Comparison of ENCODE assay signal across 7 cellular contexts in the genomic region with DNA sequence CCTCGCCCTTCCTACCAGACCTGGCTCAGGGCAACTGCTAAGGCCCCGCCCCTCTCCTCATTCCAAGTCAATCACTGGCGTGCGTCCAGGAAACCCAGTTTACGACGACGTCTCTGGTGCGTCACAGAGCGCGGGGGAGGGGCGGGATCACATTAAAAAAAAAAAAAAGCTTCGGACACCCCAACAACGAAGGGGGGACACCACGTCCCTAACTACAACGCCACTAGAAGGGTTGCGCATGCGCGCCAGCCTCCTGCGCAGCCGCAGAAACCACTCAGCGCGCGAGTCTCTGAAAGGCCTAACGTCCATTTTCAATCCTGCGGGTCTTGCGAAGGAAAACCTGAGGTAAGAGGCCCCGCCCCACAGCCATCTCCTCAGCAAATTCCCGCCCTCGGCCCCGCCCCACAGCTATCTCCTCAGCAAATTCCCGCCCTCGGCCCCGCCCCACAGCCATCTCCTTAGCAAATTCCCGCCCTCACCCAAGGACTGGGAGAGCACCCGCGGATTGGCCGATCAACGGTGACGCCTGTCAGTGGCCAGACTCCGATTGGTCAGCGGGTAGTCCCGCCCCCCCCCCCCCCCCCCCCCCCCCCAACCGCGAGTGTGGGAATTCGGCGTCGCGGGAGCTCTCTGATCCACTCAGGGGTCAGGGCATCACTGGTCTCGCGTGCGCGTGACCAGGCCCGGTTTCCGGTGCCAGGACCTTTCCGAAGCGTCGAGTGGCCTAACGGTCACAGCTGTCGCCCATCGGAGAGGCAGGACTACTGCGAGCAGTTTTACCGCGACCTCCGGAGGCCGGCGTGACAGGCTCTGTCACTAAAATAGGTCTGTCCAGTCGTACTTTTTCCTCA. TPM values are rescaled to one million over a fixed set of nuclear protein-coding genes. Genes with fewer than 3 reads are reported as not detected.
A peak's percentile ranks its signal among the peaks of the same experiment; 100 is the strongest.
DNase-seq lines count a peak whose midpoint lies in the region; ATAC-seq, FAIRE-seq and TF ChIP-seq lines count a peak whose summit lies in the region.

A gene with protein sequence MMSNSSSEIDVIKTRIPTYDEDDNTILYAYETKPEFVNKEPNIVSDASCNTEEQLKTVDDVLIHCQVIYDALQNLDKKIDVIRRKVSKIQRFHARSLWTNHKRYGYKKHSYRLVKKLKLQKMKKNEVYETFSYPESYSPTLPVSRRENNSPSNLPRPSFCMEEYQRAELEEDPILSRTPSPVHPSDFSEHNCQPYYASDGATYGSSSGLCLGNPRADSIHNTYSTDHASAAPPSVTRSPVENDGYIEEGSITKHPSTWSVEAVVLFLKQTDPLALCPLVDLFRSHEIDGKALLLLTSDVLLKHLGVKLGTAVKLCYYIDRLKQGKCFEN (plus strand): TSS at position 638 of the 851 bp plus-strand sequence. CDS start 6,694 bp downstream, outside the sequence.

- peak; percentile 65 to 69 for TF ChIP-seq POLR2A in HepG2 (IDR thresholded peaks at IDR 0.05; ENCODE audit: insufficient read depth in 1 of 2, low read depth in 2 of 2, low read length in 2 of 2)

- TF ChIP-seq CTCF in activated CD8-positive, alpha-beta T cell treated with anti-CD3 and anti-CD28 coated beads for 36 hours (IDR thresholded peaks at IDR 0.05): no peak
- TF ChIP-seq CTCF in HepG2 (CRISPR knock-in tag; IDR thresholded peaks at IDR 0.05): no peak

- no peaks in the 10 kb centered on the region for H3K9me3 ChIP-seq in duodenal mucosa (ENCODE audit: control insufficient read depth in 1 of 2, low read length in 2 of 2)
- no peaks in the 10 kb centered on the region for H3K9me3 ChIP-seq in HepG2 (ENCODE audit: low read length)

- peaks cover 29% of the 10 kb centered on the region for H3K4me1 Mint-ChIP-seq in activated CD8-positive, alpha-beta T cell treated with anti-CD3 and anti-CD28 coated beads for 36 hours (ENCODE audit: low read depth)

- peak within 1 kb of the TSS; percentile 73 for H3K4me2 ChIP-seq in HepG2 (ENCODE audit: low read depth, low read length)

- no peak for TF ChIP-seq EP300 in HepG2 (IDR thresholded peaks at IDR 0.05; ENCODE audit: low read depth in 2 of 2, low read length in 2 of 2)
- no peak for TF ChIP-seq EP300 in HepG2 (CRISPR knock-in tag; IDR thresholded peaks at IDR 0.05; ENCODE audit: borderline replicate concordance)

- WGBS in HepG2 (ENCODE audit: low lambda C conversion rate): no CpG with 5 or more reads among the region's 67 CpGs

- FAIRE-seq in HepG2 (lab: Jason Lieb, UNC): peak; percentile 98

- H3K4me1 ChIP-seq in duodenal mucosa (ENCODE audit: control insufficient read depth in 1 of 2, insufficient read depth in 2 of 2, low read length in 2 of 2) (no peaks in the 10 kb centered on the region), HepG2 (ENCODE audit: insufficient read depth, low read length) (peaks cover 54% of the 10 kb centered on the region)

- peak within 1 kb of the TSS; percentile 81 to 94 for H3K9ac ChIP-seq in duodenal mucosa (ENCODE audit: low read depth in 1 of 2, low read length in 2 of 2)
- peak within 1 kb of the TSS; percentile 90 for H3K9ac ChIP-seq in HepG2 (ENCODE audit: insufficient read depth, low read depth, low read length)

- no peak for TF ChIP-seq RAD21 in HepG2 (CRISPR knock-in tag; IDR thresholded peaks at IDR 0.05)

- H3K27me3 Mint-ChIP-seq in activated CD8-positive, alpha-beta T cell treated with anti-CD3 and anti-CD28 coated beads for 36 hours: no peaks in the 10 kb centered on the region

- CTCF ChIA-PET in activated CD8-positive, alpha-beta T cell treated with anti-CD3 and anti-CD28 coated beads for 36 hours (lab: Charles Lee): no interaction called here
- CTCF ChIA-PET in HepG2 (lab: Yijun Ruan, JAX; ENCODE audit: low intra/inter-chr PET ratio, low total read pairs): no interaction called here

- POLR2A ChIA-PET in activated CD8-positive, alpha-beta T cell treated with anti-CD3 and anti-CD28 coated beads for 36 hours (lab: Charles Lee): interaction anchor here (1.4 kb wide), 1 partner anchor 10 kb away, joined by 3 read pairs; no protein-coding TSS in a partner anchor
- POLR2A ChIA-PET in HepG2 (lab: Yijun Ruan, JAX): interaction anchor here (0.7 to 2.0 kb wide), 5 partner anchors 9 to 854 kb away, joined by 3 to 14 read pairs (median 7); no protein-coding TSS in a partner anchor

- peak within 1 kb of the TSS; percentile 76 for H3K4me3 Mint-ChIP-seq in activated CD8-positive, alpha-beta T cell treated with anti-CD3 and anti-CD28 coated beads for 36 hours

- intact Hi-C loops in activated CD8-positive, alpha-beta T cell treated with anti-CD3 and anti-CD28 coated beads for 36 hours (cut with micrococcal nuclease): no loop called here
- intact Hi-C loops in HepG2 (cut with micrococcal nuclease; ENCODE audit: unreplicated experiment): loop anchor here (1.0 kb wide), 2 partner anchors 26 to 31 kb away; no protein-coding TSS in a partner anchor

- H2AFZ ChIP-seq in HepG2 (ENCODE audit: low read length): no peak within 1 kb of the TSS

- peak; percentile 74 for ATAC-seq in GM18517 (IDR thresholded peaks at IDR 0.05; ENCODE audit: unreplicated experiment)
- peak; percentile 69 for ATAC-seq in HG03175 (IDR thresholded peaks at IDR 0.05; ENCODE audit: unreplicated experiment)
- ATAC-seq in activated CD8-positive, alpha-beta T cell treated with anti-CD3 and anti-CD28 coated beads for 36 hours: peak; percentile 88
- ATAC-seq in HepG2: peak; percentile 81

- H3K36me3 ChIP-seq in duodenal mucosa (ENCODE audit: control insufficient read depth in 1 of 2, insufficient read depth in 2 of 2, low read length in 2 of 2) (no peaks in the 10 kb centered on the region), HepG2 (replicated peaks in 1 of 2; ENCODE audit: control insufficient read depth in 1 of 2, insufficient read depth in 2 of 2, low read length in 2 of 2) (no peaks in the 10 kb centered on the region)

- no peaks in the 10 kb centered on the region for H3K27me3 ChIP-seq in duodenal mucosa (ENCODE audit: control insufficient read depth in 1 of 2, insufficient read depth in 2 of 2, low read length in 2 of 2)
- no peaks in the 10 kb centered on the region for H3K27me3 ChIP-seq in HepG2 (ENCODE audit: control insufficient read depth in 1 of 2, insufficient read depth in 2 of 2, low read length in 2 of 2)

- H4K20me1 ChIP-seq in HepG2 (ENCODE audit: insufficient read depth, low read length): peaks cover 5% of the 10 kb centered on the region; the same call in 1 of the 2 replicates

- no TSS peak for BruUV-seq in HepG2 (replicated peaks; lab: Mats Ljungman, UMichigan)

- H3K36me3 Mint-ChIP-seq in activated CD8-positive, alpha-beta T cell treated with anti-CD3 and anti-CD28 coated beads for 36 hours (ENCODE audit: low read depth): no peaks in the 10 kb centered on the region

- in situ Hi-C loops in HepG2 (cut with HindIII; ENCODE audit: extremely low pct_ligation_motif_present, low pct_unique_long_range_greater_than_20kb): no loop called here

- DNase-seq in NCI-H510A treated with DMSO at 0.1 percent for 48 hours (lab: John Stamatoyannopoulos, UW) (peak; percentile 91), HepG2 (ENCODE audit: low spot score) (peak; percentile 94)
- DNase-seq in activated CD8-positive, alpha-beta T cell treated with anti-CD3 and anti-CD28 coated beads for 36 hours: peak; percentile 92
- DNase-seq in stimulated activated CD4-positive, alpha-beta T cell treated with anti-CD3 and anti-CD28 coated beads, Interleukin-2, amount 100 ng/mL, for 24 hours: peak; percentile 89 to 90

- H3K4me3 ChIP-seq in duodenal mucosa (ENCODE audit: low read depth in 1 of 2, low read length in 2 of 2) (peak within 1 kb of the TSS; percentile 77 to 79), HepG2 (replicated peaks in 1 of 3; ENCODE audit: insufficient read depth in 1 of 3, low read depth in 2 of 3, low read length in 3 of 3) (peak within 1 kb of the TSS; percentile 79 to 82 (median 81))

- H3K79me2 ChIP-seq in HepG2 (ENCODE audit: insufficient read depth, low read length): peaks cover 47% of the 10 kb centered on the region

- peak within 1 kb of the TSS; percentile 88 for H3K27ac ChIP-seq in duodenal mucosa (ENCODE audit: low read depth, low read length)
- peak within 1 kb of the TSS; percentile 94 for H3K27ac ChIP-seq in HepG2 (ENCODE audit: extremely low read length, insufficient read depth, low read length)

- no peaks in the 10 kb centered on the region for H3K9me3 Mint-ChIP-seq in activated CD8-positive, alpha-beta T cell treated with anti-CD3 and anti-CD28 coated beads for 36 hours

- peak within 1 kb of the TSS; percentile 80 for H3K27ac Mint-ChIP-seq in activated CD8-positive, alpha-beta T cell treated with anti-CD3 and anti-CD28 coated beads for 36 hours

TF ChIP-seq in HepG2, 621 proteins besides CTCF, POLR2A, EP300 and RAD21 (continues in another document):
- no peak for TF ChIP-seq NFE2 (CRISPR knock-in tag; IDR thresholded peaks at IDR 0.05)
- TF ChIP-seq BORCS8-MEF2B (CRISPR knock-in tag; IDR thresholded peaks at IDR 0.05): no peak
- TF ChIP-seq STAT5B (CRISPR knock-in tag; IDR thresholded peaks at IDR 0.05): no peak
- TF ChIP-seq HOXA9 (CRISPR knock-in tag; IDR thresholded peaks at IDR 0.05; ENCODE audit: borderline replicate concordance): no peak
- TF ChIP-seq MIXL1 (CRISPR knock-in tag; IDR thresholded peaks at IDR 0.05): no peak
- no peak for TF ChIP-seq SP4 (CRISPR knock-in tag; IDR thresholded peaks at IDR 0.05)

RNA-seq across cellular contexts. Expression of the gene that starts here (rescaled TPM):
- total RNA-seq in activated CD8-positive, alpha-beta T cell treated with anti-CD3 and anti-CD28 coated beads for 36 hours: 1 to 10 TPM; 4.1 to 4.6 TPM
- 24.2 and 29.0 TPM in 2 replicates for total RNA-seq in HepG2 (2016; rRNA removed; fragmentation: Illumina TruSeq; extraction: Trizol)
- total RNA-seq in HepG2 (2016; cell fraction: cytosol; rRNA removed; fragmentation: Illumina TruSeq; extraction: Trizol; ENCODE audit: low read depth): 3.4 and 3.6 TPM in 2 replicates
- 25.6 and 30.1 TPM in 2 replicates for total RNA-seq in HepG2 (2016; cell fraction: insoluble cytoplasmic fraction; rRNA removed; fragmentation: Illumina TruSeq; extraction: Trizol)
- 15.1 and 16.1 TPM in 2 replicates for total RNA-seq in HepG2 (2016; cell fraction: membrane; rRNA removed; fragmentation: Illumina TruSeq; extraction: Trizol)
- 46.3 and 51.2 TPM in 2 replicates for total RNA-seq in HepG2 (2016; cell fraction: nucleus; rRNA removed; fragmentation: Illumina TruSeq; extraction: Trizol)
- polyA plus RNA-seq in HepG2 (2011; rRNA removed): 98.2 and 129 TPM in 2 replicates
- polyA plus RNA-seq in HepG2 (2011; cell fraction: cytosol; rRNA removed): 52.1 and 54.9 TPM in 2 replicates
- polyA plus RNA-seq in HepG2 (2011; cell fraction: nucleus; rRNA removed): 132 and 134 TPM in 2 replicates
- polyA plus RNA-seq in HepG2 (2012): 50.7 and 55.4 TPM in 2 replicates
- 2.7 and 4.0 TPM in 2 replicates for polyA plus RNA-seq in HepG2 (2016; cell fraction: cytosol; fragmentation: Illumina TruSeq; extraction: Trizol; ENCODE audit: low read depth)
- polyA plus RNA-seq in HepG2 (2016; cell fraction: insoluble cytoplasmic fraction; fragmentation: Illumina TruSeq; extraction: Trizol; ENCODE audit: low read depth): 41.9 and 45.6 TPM in 2 replicates
- 14.3 and 15.0 TPM in 2 replicates for polyA plus RNA-seq in HepG2 (2016; cell fraction: membrane; fragmentation: Illumina TruSeq; extraction: Trizol; ENCODE audit: low read depth)
- polyA plus RNA-seq in HepG2 (2016; cell fraction: nucleus; fragmentation: Illumina TruSeq; extraction: Trizol; ENCODE audit: insufficient read depth, low read depth): 122 and 131 TPM in 2 replicates
- 29.6 and 74.2 TPM in 2 replicates for polyA minus RNA-seq in HepG2 (2011; rRNA and poly(A)+ RNA removed; ENCODE audit: low replicate concordance)
- 26.4 and 26.5 TPM in 2 replicates for polyA minus RNA-seq in HepG2 (2011; cell fraction: cytosol; rRNA and poly(A)+ RNA removed)
- polyA minus RNA-seq in HepG2 (2011; cell fraction: nucleus; rRNA and poly(A)+ RNA removed): 77.5 and 82.1 TPM in 2 replicates

Comparison
In these comparisons a context has a peak if more than half of its experiments do, and no peak if none do; other contexts are left out.
1. Peak in every context shown above with its lines: DNase-seq, ATAC-seq, H3K4me3 ChIP-seq and H3K27ac ChIP-seq.